8 cellular contexts compared by ENCODE assay signal in the genomic region with DNA sequence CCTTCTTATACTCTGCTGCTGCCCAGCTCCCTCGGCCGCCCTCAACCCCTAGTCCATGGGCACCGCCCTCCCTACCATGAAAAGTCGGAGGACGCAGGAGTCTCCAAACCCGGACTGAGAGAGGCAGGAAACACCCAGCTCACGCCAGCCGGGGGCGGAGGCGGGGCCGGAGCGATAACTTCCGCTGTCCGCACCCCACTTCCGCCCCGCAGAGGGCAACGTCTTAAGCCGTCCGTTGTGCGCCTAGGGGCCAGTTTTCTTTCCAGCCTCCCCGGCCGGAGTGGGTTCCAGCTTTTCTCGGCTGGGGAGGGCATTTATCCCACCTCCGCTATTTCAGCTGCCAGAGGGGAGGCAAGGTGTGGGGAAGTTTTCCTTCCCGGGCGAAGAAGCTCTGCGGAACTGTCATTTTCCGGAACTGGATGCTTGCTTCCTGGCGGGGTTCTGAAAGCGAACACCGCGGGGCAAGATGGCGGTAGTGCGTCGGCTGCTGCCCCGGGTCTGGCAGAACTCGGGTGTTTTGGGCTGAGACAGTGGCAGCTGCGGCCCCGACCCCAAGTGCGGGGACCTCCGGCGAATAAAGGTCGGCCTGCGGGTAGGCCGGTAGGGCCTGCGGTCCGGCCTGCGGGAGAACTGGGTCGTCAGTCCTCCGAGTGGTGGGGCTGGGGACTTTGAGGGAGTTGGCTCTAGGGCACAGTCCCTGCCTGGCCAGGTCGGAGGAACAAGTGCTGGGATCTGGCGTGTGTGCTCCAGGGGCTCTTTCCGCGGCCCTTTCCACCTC. TPM values are rescaled to one million over a fixed set of nuclear protein-coding genes. Genes with fewer than 3 reads are reported as not detected.
A peak's percentile ranks its signal among the peaks of the same experiment; 100 is the strongest.
DNase-seq lines count a peak whose midpoint lies in the region; ATAC-seq and TF ChIP-seq lines count a peak whose summit lies in the region.

A gene with protein sequence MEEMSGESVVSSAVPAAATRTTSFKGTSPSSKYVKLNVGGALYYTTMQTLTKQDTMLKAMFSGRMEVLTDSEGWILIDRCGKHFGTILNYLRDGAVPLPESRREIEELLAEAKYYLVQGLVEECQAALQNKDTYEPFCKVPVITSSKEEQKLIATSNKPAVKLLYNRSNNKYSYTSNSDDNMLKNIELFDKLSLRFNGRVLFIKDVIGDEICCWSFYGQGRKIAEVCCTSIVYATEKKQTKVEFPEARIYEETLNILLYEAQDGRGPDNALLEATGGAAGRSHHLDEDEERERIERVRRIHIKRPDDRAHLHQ (minus strand): TSS at position 116 of the 778 bp plus-strand sequence. CDS start 38 bp downstream, at position 78.
A gene with protein sequence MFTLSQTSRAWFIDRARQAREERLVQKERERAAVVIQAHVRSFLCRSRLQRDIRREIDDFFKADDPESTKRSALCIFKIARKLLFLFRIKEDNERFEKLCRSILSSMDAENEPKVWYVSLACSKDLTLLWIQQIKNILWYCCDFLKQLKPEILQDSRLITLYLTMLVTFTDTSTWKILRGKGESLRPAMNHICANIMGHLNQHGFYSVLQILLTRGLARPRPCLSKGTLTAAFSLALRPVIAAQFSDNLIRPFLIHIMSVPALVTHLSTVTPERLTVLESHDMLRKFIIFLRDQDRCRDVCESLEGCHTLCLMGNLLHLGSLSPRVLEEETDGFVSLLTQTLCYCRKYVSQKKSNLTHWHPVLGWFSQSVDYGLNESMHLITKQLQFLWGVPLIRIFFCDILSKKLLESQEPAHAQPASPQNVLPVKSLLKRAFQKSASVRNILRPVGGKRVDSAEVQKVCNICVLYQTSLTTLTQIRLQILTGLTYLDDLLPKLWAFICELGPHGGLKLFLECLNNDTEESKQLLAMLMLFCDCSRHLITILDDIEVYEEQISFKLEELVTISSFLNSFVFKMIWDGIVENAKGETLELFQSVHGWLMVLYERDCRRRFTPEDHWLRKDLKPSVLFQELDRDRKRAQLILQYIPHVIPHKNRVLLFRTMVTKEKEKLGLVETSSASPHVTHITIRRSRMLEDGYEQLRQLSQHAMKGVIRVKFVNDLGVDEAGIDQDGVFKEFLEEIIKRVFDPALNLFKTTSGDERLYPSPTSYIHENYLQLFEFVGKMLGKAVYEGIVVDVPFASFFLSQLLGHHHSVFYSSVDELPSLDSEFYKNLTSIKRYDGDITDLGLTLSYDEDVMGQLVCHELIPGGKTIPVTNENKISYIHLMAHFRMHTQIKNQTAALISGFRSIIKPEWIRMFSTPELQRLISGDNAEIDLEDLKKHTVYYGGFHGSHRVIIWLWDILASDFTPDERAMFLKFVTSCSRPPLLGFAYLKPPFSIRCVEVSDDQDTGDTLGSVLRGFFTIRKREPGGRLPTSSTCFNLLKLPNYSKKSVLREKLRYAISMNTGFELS (plus strand): TSS at position 450 of the 778 bp plus-strand sequence. CDS start 5,918 bp downstream, outside the sequence.

- no peak within 1 kb of the TSS for H4K8ac ChIP-seq in neuronal stem cell (ENCODE audit: low read depth, low read length)

- no peak within 1 kb of the TSS for H4K91ac ChIP-seq in neuronal stem cell (ENCODE audit: low read depth, low read length, poor library complexity)

- in situ Hi-C loops in SK-MEL-5 (cut with HindIII; ENCODE audit: low pct_unique_long_range_greater_than_20kb, low sequenced_read_pairs) = no loop called here

- peak within 1 kb of the TSS; percentile 67 for H2BK5ac ChIP-seq in neuronal stem cell (ENCODE audit: low read length)

- H3K4me3 ChIP-seq in NB4 (ENCODE audit: low read depth, low read length) (peak within 1 kb of the TSS; percentile 99), neuronal stem cell (ENCODE audit: low read length in 2 of 2) (peak within 1 kb of the TSS; percentile 91 to 92), subcutaneous abdominal adipose tissue (ENCODE audit: low read depth in 1 of 5, low read length in 5 of 5) (peak within 1 kb of the TSS; percentile 78 to 100 (median 90))

- peak within 1 kb of the TSS; percentile 70 for H3K23ac ChIP-seq in neuronal stem cell (ENCODE audit: low read depth, low read length, poor library complexity)

- H2AFZ ChIP-seq in neuronal stem cell (ENCODE audit: low read length) = peak within 1 kb of the TSS; percentile 99

- no peak within 1 kb of the TSS for H3K4ac ChIP-seq in neuronal stem cell (ENCODE audit: low read length)

- H2BK12ac ChIP-seq in neuronal stem cell (ENCODE audit: low read length) = no peak within 1 kb of the TSS

- no peak within 1 kb of the TSS for H2BK120ac ChIP-seq in neuronal stem cell (ENCODE audit: low read depth, low read length)

- peak within 1 kb of the TSS; percentile 35 for H2AK5ac ChIP-seq in neuronal stem cell (ENCODE audit: low read depth, low read length)

- peak within 1 kb of the TSS; percentile 30 for H2BK15ac ChIP-seq in neuronal stem cell (ENCODE audit: low read length)

- H3K9me3 ChIP-seq in neuronal stem cell (replicated peaks in 1 of 2; ENCODE audit: control insufficient read depth in 2 of 2, insufficient read depth in 1 of 2, low read depth in 1 of 2, low read length in 2 of 2) = no peaks in the 10 kb centered on the region
- no peaks in the 10 kb centered on the region for H3K9me3 ChIP-seq in subcutaneous abdominal adipose tissue (ENCODE audit: control insufficient read depth in 5 of 5, low read length in 5 of 5)

- TF ChIP-seq CTCF in NB4 (IDR thresholded peaks at IDR 0.05; ENCODE audit: low read depth, low read length) = no peak

- peak within 1 kb of the TSS; percentile 92 for H3K9ac ChIP-seq in neuronal stem cell (ENCODE audit: low read depth, low read length, poor library complexity)
- H3K9ac ChIP-seq in subcutaneous abdominal adipose tissue (ENCODE audit: low read length in 5 of 5) = peak within 1 kb of the TSS; percentile 97 to 99 (median 98)

- peak within 1 kb of the TSS; percentile 87 for H3K18ac ChIP-seq in neuronal stem cell (ENCODE audit: low read length)

- peak; percentile 89 for ATAC-seq in HG02571 (IDR thresholded peaks at IDR 0.05; ENCODE audit: unreplicated experiment)

- H3K4me1 ChIP-seq in neuronal stem cell (ENCODE audit: control insufficient read depth in 2 of 2, insufficient read depth in 1 of 2, low read depth in 1 of 2, low read length in 2 of 2) (peaks cover 2 to 8% of the 10 kb centered on the region in 2 donors), subcutaneous abdominal adipose tissue (ENCODE audit: control insufficient read depth in 5 of 5, insufficient read depth in 5 of 5, low read length in 5 of 5) (peaks cover 7 to 57% (median 50%) of the 10 kb centered on the region in 5 donors)

- DNase-seq in GM04504 (ENCODE audit: low read depth) (peak; percentile 80), NB4 (ENCODE audit: low read depth) (peak; percentile 95), SK-MEL-5 (ENCODE audit: low read depth, low spot score) (peak; percentile 87), foreskin melanocyte (peak; percentile 84), neuronal stem cell (ENCODE audit: low spot score) (peak; percentile 89)
- DNase-seq in activated naive CD4-positive, alpha-beta T cell (lab: John Stamatoyannopoulos, UW) = peak; percentile 63 to 80 (median 70)

- H3K27me3 ChIP-seq in neuronal stem cell (ENCODE audit: control insufficient read depth in 3 of 3, insufficient read depth in 3 of 3, low read depth in 1 of 3, low read length in 3 of 3) = no peaks in the 10 kb centered on the region
- H3K27me3 ChIP-seq in subcutaneous abdominal adipose tissue (ENCODE audit: control insufficient read depth in 5 of 5, insufficient read depth in 4 of 5, low read length in 5 of 5) = no peaks in the 10 kb centered on the region

- peak; percentile 60 for TF ChIP-seq POLR2A in NB4 (IDR thresholded peaks at IDR 0.05; ENCODE audit: extremely low read depth, insufficient read length)

- H3K79me1 ChIP-seq in neuronal stem cell (ENCODE audit: low read depth, low read length) = peaks cover 5% of the 10 kb centered on the region

- WGBS in neuronal stem cell (ENCODE audit: extremely low coverage in 2 of 2, insufficient read length in 2 of 2, insufficient replicate concordance in 1 of 2), 2 donors = no CpG with 5 or more reads among the region's 54 CpGs

- peaks cover 2 to 32% of the 10 kb centered on the region in 2 donors for H3K36me3 ChIP-seq in neuronal stem cell (replicated peaks in 1 of 2; ENCODE audit: control insufficient read depth in 2 of 2, insufficient read depth in 2 of 2, low read length in 2 of 2)
- peaks cover 0 to 3% (median 2%) of the 10 kb centered on the region in 5 donors for H3K36me3 ChIP-seq in subcutaneous abdominal adipose tissue (ENCODE audit: control insufficient read depth in 5 of 5, insufficient read depth in 5 of 5, low read length in 5 of 5)

- peak within 1 kb of the TSS; percentile 65 for H3K4me2 ChIP-seq in neuronal stem cell (ENCODE audit: insufficient read depth, low read length, poor library complexity, severe bottlenecking)

- H3K27ac ChIP-seq in neuronal stem cell (replicated peaks; ENCODE audit: low read length) = peak within 1 kb of the TSS; percentile 78
- H3K27ac ChIP-seq in subcutaneous abdominal adipose tissue (ENCODE audit: low read depth, low read length) = peak within 1 kb of the TSS; percentile 96

- H3K14ac ChIP-seq in neuronal stem cell (ENCODE audit: low read length) = no peak within 1 kb of the TSS

RNA-seq across cellular contexts. Expression of the first gene that starts in this region (rescaled TPM):
- total RNA-seq in SK-MEL-5 (2014; rRNA removed; shearing (Covaris generic)) = 17.2 and 24.6 TPM in 2 replicates
- polyA plus RNA-seq in SK-MEL-5 (2015; cell fraction: cytosol; rRNA removed) = 38.1 and 63.8 TPM in 2 replicates
- 38.6 and 91.9 TPM in 2 replicates for polyA plus RNA-seq in SK-MEL-5 (2015; cell fraction: nucleus; rRNA removed)
- 32.1 TPM for polyA plus RNA-seq in neuronal stem cell (2013, experiment 1 of 2)
- polyA plus RNA-seq in neuronal stem cell (2013, experiment 2 of 2) = 35.4 TPM

RNA-seq across cellular contexts. Expression of the second gene that starts in this region (rescaled TPM):
- total RNA-seq in SK-MEL-5 (2014; rRNA removed; shearing (Covaris generic)) = 20.5 and 20.7 TPM in 2 replicates
- 30.4 and 41.0 TPM in 2 replicates for polyA plus RNA-seq in SK-MEL-5 (2015; cell fraction: cytosol; rRNA removed)
- 85.2 and 89.8 TPM in 2 replicates for polyA plus RNA-seq in SK-MEL-5 (2015; cell fraction: nucleus; rRNA removed)
- polyA plus RNA-seq in neuronal stem cell (2013, experiment 1 of 2) = 17.1 TPM
- polyA plus RNA-seq in neuronal stem cell (2013, experiment 2 of 2) = 17.7 TPM

Comparison
In these comparisons a context has a peak if more than half of its experiments do, and no peak if none do; other contexts are left out.
1. Peak in every context shown above with its lines: DNase-seq, ATAC-seq, H3K4me3 ChIP-seq and H3K27ac ChIP-seq.